ENCODE assay signal across 9 cellular contexts in genomic region chr22:21569459-21570161, GRCh38. TPM values are rescaled to one million over a fixed set of nuclear protein-coding genes. Genes with fewer than 3 reads are reported as not detected.
DNase-seq lines count a peak whose midpoint lies in the region; ATAC-seq and TF ChIP-seq lines count a peak whose summit lies in the region.
"Had no signal": no experiment of that assay in that cellular context is flagged by ENCODE, and none has a peak within 500 bp of the region (broad histone marks: within the 10 kb centered on the region; RNA-seq: fewer than 3 reads in every experiment).

No MANE protein-coding gene starts in this region.

- H3K4me3 Mint-ChIP-seq in brain: peak overlapping the region; percentile 96 to 98 (median 97)

- H3K4me1 ChIP-seq in DND-41 (ENCODE audit: insufficient read depth, low read length) (peaks cover 52% of the 10 kb centered on the region), Loucy (ENCODE audit: insufficient read depth, low read length, poor library complexity, severe bottlenecking) (peaks cover 51% of the 10 kb centered on the region), ovary (ENCODE audit: insufficient read depth) (peaks cover 22% of the 10 kb centered on the region)

- peak overlapping the region; percentile 91 for H3K4me2 ChIP-seq in DND-41 (ENCODE audit: insufficient read depth, low read length)
- H3K4me2 ChIP-seq in Loucy (ENCODE audit: low read depth, low read length, poor library complexity, severe bottlenecking): peak overlapping the region; percentile 94
- H3K4me2 ChIP-seq in neural cell (ENCODE audit: low read length): peak overlapping the region; percentile 34

- TF ChIP-seq CTCF in DND-41 (IDR thresholded peaks at IDR 0.05; ENCODE audit: borderline replicate concordance, extremely low read depth, low read length, poor library complexity, severe bottlenecking) (no peak), Loucy (conservative IDR thresholded peaks at IDR 0.05; ENCODE audit: low read length) (no peak), brain (conservative IDR thresholded peaks at IDR 0.05) (no peak), neural cell (IDR thresholded peaks at IDR 0.05; ENCODE audit: poor library complexity, severe bottlenecking) (no peak), ovary (IDR thresholded peaks at IDR 0.05) (no peak)

- no peaks in the 10 kb centered on the region for H3K9me3 ChIP-seq in DND-41 (ENCODE audit: insufficient read depth, low read length, severe bottlenecking)
- H3K9me3 ChIP-seq in Loucy (ENCODE audit: insufficient read depth, low read depth, low read length): no peaks in the 10 kb centered on the region
- H3K9me3 ChIP-seq in neural cell (ENCODE audit: low read length): no peaks in the 10 kb centered on the region
- no peaks in the 10 kb centered on the region for H3K9me3 ChIP-seq in ovary

- H3F3A ChIP-seq in Loucy (ENCODE audit: low read depth): no peaks in the 10 kb centered on the region
- H3F3A ChIP-seq in neural cell (ENCODE audit: insufficient read depth, low read length, poor library complexity, severe bottlenecking): no peaks in the 10 kb centered on the region

- peak overlapping the region; percentile 27; the same call in 1 of the 2 replicates for H3K27ac ChIP-seq in DND-41 (ENCODE audit: low read length)
- no peak overlapping the region for H3K27ac ChIP-seq in neural cell (ENCODE audit: low read length)
- H3K27ac ChIP-seq in ovary: no peak overlapping the region

- no peak for DNase-seq in DND-41
- no peak for DNase-seq in ovary
- DNase-seq in RPMI8226: no peak
- DNase-seq: NCI-H1694 had no signal

- intact Hi-C loops in ovary (cut with DNase I): no loop called here

- H3K79me2 ChIP-seq in DND-41 (ENCODE audit: insufficient read depth, low read length) (peaks cover 74% of the 10 kb centered on the region), Loucy (ENCODE audit: insufficient read depth, low read length) (peaks cover 74% of the 10 kb centered on the region), neural cell (replicated peaks; ENCODE audit: insufficient read depth, low read length) (peaks cover 68% of the 10 kb centered on the region)

- no peaks in the 10 kb centered on the region for H3K9me3 Mint-ChIP-seq in brain

- H2AFZ ChIP-seq in DND-41 (ENCODE audit: low read depth, low read length) (no peak overlapping the region), Loucy (ENCODE audit: low read length) (no peak overlapping the region), neural cell (ENCODE audit: low read depth, low read length) (no peak overlapping the region)

- peak overlapping the region; percentile 84 to 98 (median 97) for H3K27ac Mint-ChIP-seq in brain

- H3K36me3 ChIP-seq in DND-41 (ENCODE audit: insufficient read depth, low read length): peaks cover 46% of the 10 kb centered on the region
- H3K36me3 ChIP-seq in Loucy (ENCODE audit: insufficient read depth, low read length): no peaks in the 10 kb centered on the region
- no peaks in the 10 kb centered on the region for H3K36me3 ChIP-seq in neural cell (ENCODE audit: insufficient read depth, low read length)
- no peaks in the 10 kb centered on the region for H3K36me3 ChIP-seq in ovary

- H3K9me2 ChIP-seq in Loucy (replicated peaks; ENCODE audit: low read depth, low read length) (no peaks in the 10 kb centered on the region), neural cell (ENCODE audit: insufficient read depth, low read length) (no peaks in the 10 kb centered on the region)

- H3K27me3 Mint-ChIP-seq in brain: peaks cover 12% of the 10 kb centered on the region

- TF ChIP-seq EP300 in neural cell (conservative IDR thresholded peaks at IDR 0.05; ENCODE audit: poor library complexity, severe bottlenecking): no peak
- no peak for TF ChIP-seq EP300 in ovary (IDR thresholded peaks at IDR 0.05)

- peaks cover 51% of the 10 kb centered on the region for H3K4me1 Mint-ChIP-seq in brain

- H4K20me1 ChIP-seq in DND-41 (ENCODE audit: insufficient read depth, low read length) (peaks cover 66% of the 10 kb centered on the region), Loucy (ENCODE audit: insufficient read depth, low read length, poor library complexity, severe bottlenecking) (peaks cover 69% of the 10 kb centered on the region), neural cell (ENCODE audit: insufficient read depth) (peaks cover 16% of the 10 kb centered on the region)

- WGBS in ovary, 3 donors: 64 to 74% (median 65%) methylated on average over 8 of the region's 8 CpGs

- peak overlapping the region in 1 of 2 experiments; percentile 89; a peak in 3 of 4 replicates for H3K4me3 ChIP-seq in DND-41 (ENCODE audit: low read depth in 1 of 2, low read length in 2 of 2)
- peak overlapping the region; percentile 97 for H3K4me3 ChIP-seq in Loucy (ENCODE audit: low read length, poor library complexity, severe bottlenecking)
- peak overlapping the region; percentile 70 for H3K4me3 ChIP-seq in neural cell (ENCODE audit: low read length)
- H3K4me3 ChIP-seq in ovary: no peak overlapping the region

- ATAC-seq in DND-41 (ENCODE audit: insufficient read depth, low read depth) (no peak), GM19395 (IDR thresholded peaks at IDR 0.05; ENCODE audit: unreplicated experiment) (no peak), GM18505 (IDR thresholded peaks at IDR 0.05; ENCODE audit: unreplicated experiment) (no peak)

- peak overlapping the region; percentile 95 for H3K9ac ChIP-seq in DND-41 (ENCODE audit: low read depth, low read length)
- peak overlapping the region; percentile 93 for H3K9ac ChIP-seq in Loucy (ENCODE audit: low read depth, low read length, poor library complexity, severe bottlenecking)
- H3K9ac ChIP-seq in neural cell (ENCODE audit: low read length): peak overlapping the region; percentile 2

- H3K36me3 Mint-ChIP-seq in brain: peaks cover 13% of the 10 kb centered on the region

- H3K27me3 ChIP-seq in DND-41 (ENCODE audit: insufficient read depth, low read length, poor library complexity): no peaks in the 10 kb centered on the region
- peaks cover 6% of the 10 kb centered on the region for H3K27me3 ChIP-seq in Loucy (ENCODE audit: insufficient read depth, low read length, poor library complexity, severe bottlenecking)
- no peaks in the 10 kb centered on the region for H3K27me3 ChIP-seq in neural cell (ENCODE audit: insufficient read depth, low read depth, low read length)
- no peaks in the 10 kb centered on the region for H3K27me3 ChIP-seq in ovary

- no peak for TF ChIP-seq POLR2A in ovary (IDR thresholded peaks at IDR 0.05)
- no peak for TF ChIP-seq POLR2A in GM18505 (IDR thresholded peaks at IDR 0.05; ENCODE audit: borderline replicate concordance, extremely low read depth, insufficient read depth, insufficient read length)

- TF ChIP-seq RAD21 in neural cell (conservative IDR thresholded peaks at IDR 0.05): no peak

TF ChIP-seq in neural cell, 6 proteins besides CTCF, POLR2A, EP300 and RAD21:
- no peak for TF ChIP-seq SMC3 (conservative IDR thresholded peaks at IDR 0.05; ENCODE audit: poor library complexity)
- TF ChIP-seq REST (IDR thresholded peaks at IDR 0.05; ENCODE audit: borderline replicate concordance): no peak
- TF ChIP-seq EZH2 (IDR thresholded peaks at IDR 0.05; ENCODE audit: borderline replicate concordance, insufficient read depth, low read length, poor library complexity, severe bottlenecking): no peak
- no peak for TF ChIP-seq TAF1 (IDR thresholded peaks at IDR 0.05; ENCODE audit: low read depth)
- TF ChIP-seq MXI1 (conservative IDR thresholded peaks at IDR 0.05; ENCODE audit: poor library complexity, severe bottlenecking): no peak
- TF ChIP-seq POLR2AphosphoS5 (IDR thresholded peaks at IDR 0.05): no peak

RNA-seq across cellular contexts. Expression of gene UBE2L3, which starts 2.1 kb away (rescaled TPM):
- polyA plus RNA-seq in brain (ENCODE audit: insufficient read depth, low read depth, low replicate concordance) (89.0 TPM), neural cell (42.9 and 49.1 TPM in 2 replicates), ovary (100 to 1,000 TPM in 1 of 2 donors, 10 to 100 TPM in 1; 30.7 to 105 TPM)
- 39.2 and 46.5 TPM in 2 replicates for polyA minus RNA-seq in neural cell
- total RNA-seq in ovary: 10 to 100 TPM; 20.3 to 42.0 (median 39.9) TPM

RNA-seq across cellular contexts. Expression of gene RIMBP3C, which starts 18.3 kb away (rescaled TPM):
- polyA plus RNA-seq in brain (ENCODE audit: insufficient read depth, low read depth, low replicate concordance) (not detected), neural cell (0.07 TPM in 1 of 2 replicates, not detected in the other), ovary (under 1 TPM; 0.04 to 0.15 TPM)
- 3.5 and 5.1 TPM in 2 replicates for polyA minus RNA-seq in neural cell
- total RNA-seq in ovary: under 1 TPM in 3 of 7 donors, not detected in 4; 0.07 to 0.25 (median 0.15) TPM

Comparison
In these comparisons a context has a peak if more than half of its experiments do, and no peak if none do; other contexts are left out.
1. H3K4me2 ChIP-seq: peak in every context shown above with its lines; median percentile 94 in Loucy; 91 in DND-41; 34 in neural cell.
2. H3K9ac ChIP-seq: peak in every context shown above with its lines; median percentile 95 in DND-41; 93 in Loucy; 2 in neural cell.